In the genomic region with DNA sequence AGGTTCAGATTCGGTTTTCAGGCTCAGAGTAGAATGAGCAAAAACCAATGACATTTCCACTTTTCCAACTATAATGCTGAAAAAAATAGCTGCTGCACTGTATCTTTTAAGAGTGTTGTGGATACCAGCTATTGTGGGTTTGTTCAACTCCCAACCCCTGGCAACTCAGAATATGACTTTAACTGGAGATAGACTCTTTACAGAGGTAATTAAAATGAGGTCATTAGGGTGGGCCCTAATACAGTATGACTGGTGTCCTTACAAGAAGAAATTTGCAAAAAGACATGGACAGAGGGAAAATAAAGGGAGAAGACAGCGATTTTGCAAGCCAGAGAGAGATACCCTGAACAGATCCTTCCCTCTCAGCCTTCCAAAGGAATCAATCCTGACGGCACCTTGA, we compare ENCODE assay signal across 2 cellular contexts.
TF ChIP-seq lines count a peak whose summit lies in the region.

No MANE protein-coding gene starts in this region.

TF ChIP-seq in GM12878, 131 proteins besides CTCF, POLR2A, EP300 and RAD21:
- TF ChIP-seq STAT1 (conservative IDR thresholded peaks at IDR 0.05) (no peak), TAF1 (IDR thresholded peaks at IDR 0.05; ENCODE audit: borderline replicate concordance, low read depth, low read length) (no peak), EED (IDR thresholded peaks at IDR 0.05; ENCODE audit: low read depth) (no peak), KLF5 (IDR thresholded peaks at IDR 0.05; ENCODE audit: partially characterized antibody) (no peak), ZSCAN29 (IDR thresholded peaks at IDR 0.05) (no peak), JUND (IDR thresholded peaks at IDR 0.05; ENCODE audit: low read depth, low read length) (no peak), SMAD1 (IDR thresholded peaks at IDR 0.05; ENCODE audit: low read depth, partially characterized antibody) (no peak), POLR2AphosphoS2 (IDR thresholded peaks at IDR 0.05; ENCODE audit: low read depth, low read length) (no peak), SREBF1 (IDR thresholded peaks at IDR 0.05; ENCODE audit: low read length) (no peak), SKIL (IDR thresholded peaks at IDR 0.05; ENCODE audit: low read depth, poor library complexity, severe bottlenecking) (no peak), NRF1 (conservative IDR thresholded peaks at IDR 0.05; ENCODE audit: low read depth, low read length) (no peak), ZBED1 (IDR thresholded peaks at IDR 0.05; ENCODE audit: borderline replicate concordance) (no peak), RFX5 (IDR thresholded peaks at IDR 0.05; ENCODE audit: low read depth, low read length) (no peak), CREB1 (IDR thresholded peaks at IDR 0.05; ENCODE audit: low read depth) (no peak)
- TF ChIP-seq, protein P1, sequence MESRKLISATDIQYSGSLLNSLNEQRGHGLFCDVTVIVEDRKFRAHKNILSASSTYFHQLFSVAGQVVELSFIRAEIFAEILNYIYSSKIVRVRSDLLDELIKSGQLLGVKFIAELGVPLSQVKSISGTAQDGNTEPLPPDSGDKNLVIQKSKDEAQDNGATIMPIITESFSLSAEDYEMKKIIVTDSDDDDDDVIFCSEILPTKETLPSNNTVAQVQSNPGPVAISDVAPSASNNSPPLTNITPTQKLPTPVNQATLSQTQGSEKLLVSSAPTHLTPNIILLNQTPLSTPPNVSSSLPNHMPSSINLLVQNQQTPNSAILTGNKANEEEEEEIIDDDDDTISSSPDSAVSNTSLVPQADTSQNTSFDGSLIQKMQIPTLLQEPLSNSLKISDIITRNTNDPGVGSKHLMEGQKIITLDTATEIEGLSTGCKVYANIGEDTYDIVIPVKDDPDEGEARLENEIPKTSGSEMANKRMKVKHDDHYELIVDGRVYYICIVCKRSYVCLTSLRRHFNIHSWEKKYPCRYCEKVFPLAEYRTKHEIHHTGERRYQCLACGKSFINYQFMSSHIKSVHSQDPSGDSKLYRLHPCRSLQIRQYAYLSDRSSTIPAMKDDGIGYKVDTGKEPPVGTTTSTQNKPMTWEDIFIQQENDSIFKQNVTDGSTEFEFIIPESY (IDR thresholded peaks at IDR 0.05) = no peak
- TF ChIP-seq, protein P2, sequence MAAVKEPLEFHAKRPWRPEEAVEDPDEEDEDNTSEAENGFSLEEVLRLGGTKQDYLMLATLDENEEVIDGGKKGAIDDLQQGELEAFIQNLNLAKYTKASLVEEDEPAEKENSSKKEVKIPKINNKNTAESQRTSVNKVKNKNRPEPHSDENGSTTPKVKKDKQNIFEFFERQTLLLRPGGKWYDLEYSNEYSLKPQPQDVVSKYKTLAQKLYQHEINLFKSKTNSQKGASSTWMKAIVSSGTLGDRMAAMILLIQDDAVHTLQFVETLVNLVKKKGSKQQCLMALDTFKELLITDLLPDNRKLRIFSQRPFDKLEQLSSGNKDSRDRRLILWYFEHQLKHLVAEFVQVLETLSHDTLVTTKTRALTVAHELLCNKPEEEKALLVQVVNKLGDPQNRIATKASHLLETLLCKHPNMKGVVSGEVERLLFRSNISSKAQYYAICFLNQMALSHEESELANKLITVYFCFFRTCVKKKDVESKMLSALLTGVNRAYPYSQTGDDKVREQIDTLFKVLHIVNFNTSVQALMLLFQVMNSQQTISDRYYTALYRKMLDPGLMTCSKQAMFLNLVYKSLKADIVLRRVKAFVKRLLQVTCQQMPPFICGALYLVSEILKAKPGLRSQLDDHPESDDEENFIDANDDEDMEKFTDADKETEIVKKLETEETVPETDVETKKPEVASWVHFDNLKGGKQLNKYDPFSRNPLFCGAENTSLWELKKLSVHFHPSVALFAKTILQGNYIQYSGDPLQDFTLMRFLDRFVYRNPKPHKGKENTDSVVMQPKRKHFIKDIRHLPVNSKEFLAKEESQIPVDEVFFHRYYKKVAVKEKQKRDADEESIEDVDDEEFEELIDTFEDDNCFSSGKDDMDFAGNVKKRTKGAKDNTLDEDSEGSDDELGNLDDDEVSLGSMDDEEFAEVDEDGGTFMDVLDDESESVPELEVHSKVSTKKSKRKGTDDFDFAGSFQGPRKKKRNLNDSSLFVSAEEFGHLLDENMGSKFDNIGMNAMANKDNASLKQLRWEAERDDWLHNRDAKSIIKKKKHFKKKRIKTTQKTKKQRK (IDR thresholded peaks at IDR 0.05; ENCODE audit: low read depth, low read length) = no peak
- TF ChIP-seq, protein P3, sequence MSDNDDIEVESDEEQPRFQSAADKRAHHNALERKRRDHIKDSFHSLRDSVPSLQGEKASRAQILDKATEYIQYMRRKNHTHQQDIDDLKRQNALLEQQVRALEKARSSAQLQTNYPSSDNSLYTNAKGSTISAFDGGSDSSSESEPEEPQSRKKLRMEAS (IDR thresholded peaks at IDR 0.05; ENCODE audit: low read depth, low read length) = no peak
- TF ChIP-seq, protein P4, sequence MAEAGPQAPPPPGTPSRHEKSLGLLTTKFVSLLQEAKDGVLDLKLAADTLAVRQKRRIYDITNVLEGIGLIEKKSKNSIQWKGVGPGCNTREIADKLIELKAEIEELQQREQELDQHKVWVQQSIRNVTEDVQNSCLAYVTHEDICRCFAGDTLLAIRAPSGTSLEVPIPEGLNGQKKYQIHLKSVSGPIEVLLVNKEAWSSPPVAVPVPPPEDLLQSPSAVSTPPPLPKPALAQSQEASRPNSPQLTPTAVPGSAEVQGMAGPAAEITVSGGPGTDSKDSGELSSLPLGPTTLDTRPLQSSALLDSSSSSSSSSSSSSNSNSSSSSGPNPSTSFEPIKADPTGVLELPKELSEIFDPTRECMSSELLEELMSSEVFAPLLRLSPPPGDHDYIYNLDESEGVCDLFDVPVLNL (IDR thresholded peaks at IDR 0.05; ENCODE audit: low read depth, low read length) = no peak

TF ChIP-seq in HepG2, 621 proteins besides CTCF, POLR2A, EP300 and RAD21:
- TF ChIP-seq, protein P2 (IDR thresholded peaks at IDR 0.05; ENCODE audit: low read length) = no peak
- no peak for TF ChIP-seq ZNF468 (CRISPR knock-in tag; IDR thresholded peaks at IDR 0.05)
- TF ChIP-seq CC2D1A (CRISPR knock-in tag; IDR thresholded peaks at IDR 0.05) = no peak
- TF ChIP-seq ZNF232 (CRISPR knock-in tag; IDR thresholded peaks at IDR 0.05; ENCODE audit: borderline replicate concordance) = no peak
- no peak for TF ChIP-seq PRDM15 (CRISPR knock-in tag; IDR thresholded peaks at IDR 0.05)
